8 cellular contexts compared by ENCODE assay signal in genomic region chr17:59786536-59787319, GRCh38.
DNase-seq lines count a peak whose midpoint lies in the region; ATAC-seq and TF ChIP-seq lines count a peak whose summit lies in the region.

No MANE protein-coding gene starts in this region.

- 63% methylated on average over 8 of the region's 8 CpGs for WGBS in HUES64
- WGBS in hepatocyte (ENCODE audit: low lambda C conversion rate, missing lambda C conversion rate) = 8% methylated on average over 8 of the region's 8 CpGs

- 0 out of 2 replicates have a peak, but pooled peaks cover 3% of the 10 kb centered on the region for H3F3A ChIP-seq in SU-DHL-6 (ENCODE audit: insufficient read depth)

- H3K4me3 ChIP-seq in HUES64 (ENCODE audit: low read length) = no peak overlapping the region
- no peak overlapping the region for H3K4me3 ChIP-seq in SU-DHL-6 (ENCODE audit: insufficient read depth, low read length, poor library complexity, severe bottlenecking)
- H3K4me3 ChIP-seq in hepatocyte = no peak overlapping the region
- peak overlapping the region in 1 of 7 experiments; percentile 8 for H3K4me3 ChIP-seq in skin epidermis
- no peak overlapping the region for H3K4me3 ChIP-seq in WERI-Rb-1 (ENCODE audit: low read depth, low read length)

- H3K27me3 ChIP-seq in HUES64 (ENCODE audit: insufficient read depth, low read length) = no peaks in the 10 kb centered on the region
- H3K27me3 ChIP-seq in SU-DHL-6 (ENCODE audit: low read length) = no peaks in the 10 kb centered on the region
- no peaks in the 10 kb centered on the region for H3K27me3 ChIP-seq in hepatocyte
- no peaks in the 10 kb centered on the region for H3K27me3 ChIP-seq in WERI-Rb-1 (ENCODE audit: insufficient read depth, low read depth, severe bottlenecking)

- no peaks in the 10 kb centered on the region for H3K9me2 ChIP-seq in SU-DHL-6 (replicated peaks; ENCODE audit: insufficient read depth, low read length)
- H3K9me2 ChIP-seq in hepatocyte (replicated peaks; ENCODE audit: insufficient read depth) = no peaks in the 10 kb centered on the region

- H2AFZ ChIP-seq in SU-DHL-6 (ENCODE audit: low read depth, low read length, severe bottlenecking) (no peak overlapping the region), hepatocyte (no peak overlapping the region)

- DNase-seq in ELR (ENCODE audit: low read depth) (peak; percentile 100), amniotic epithelial cell (ENCODE audit: low read depth) (peak; percentile 100), hepatocyte (ENCODE audit: low spot score) (peak; percentile 93), WERI-Rb-1 (no peak)

- H3K9ac ChIP-seq in HUES64 (ENCODE audit: low read depth, low read length) (peak overlapping the region; percentile 47), SU-DHL-6 (ENCODE audit: low read length) (no peak overlapping the region)

- peak; percentile 89 for ATAC-seq in GM21529 (IDR thresholded peaks at IDR 0.05; ENCODE audit: unreplicated experiment)

- no peaks in the 10 kb centered on the region for H4K20me1 ChIP-seq in SU-DHL-6 (ENCODE audit: low read depth, low read length)
- H4K20me1 ChIP-seq in hepatocyte (ENCODE audit: insufficient read depth, poor library complexity, severe bottlenecking) = no peaks in the 10 kb centered on the region

- H3K27ac ChIP-seq in HUES64 (ENCODE audit: low read depth, low read length) (peak overlapping the region; percentile 87), SU-DHL-6 (ENCODE audit: low read depth, low read length) (peak overlapping the region; percentile 3; the same call in 1 of the 2 replicates), hepatocyte (peak overlapping the region; percentile 91), skin epidermis (peak overlapping the region in 20 of 21 experiments; percentile 74 to 100 (median 92)), WERI-Rb-1 (no peak overlapping the region)

- TF ChIP-seq CTCF in SU-DHL-6 (IDR thresholded peaks at IDR 0.05; ENCODE audit: insufficient read depth, low read length, poor library complexity, severe bottlenecking) (no peak), hepatocyte (IDR thresholded peaks at IDR 0.05; ENCODE audit: poor library complexity) (no peak), WERI-Rb-1 (IDR thresholded peaks at IDR 0.05; ENCODE audit: low read depth, low read length) (no peak)

- H3K9me3 ChIP-seq in HUES64 (ENCODE audit: insufficient read depth, low read depth, low read length) (no peaks in the 10 kb centered on the region), SU-DHL-6 (ENCODE audit: insufficient read depth, low read length) (no peaks in the 10 kb centered on the region), hepatocyte (ENCODE audit: low read depth) (no peaks in the 10 kb centered on the region), WERI-Rb-1 (ENCODE audit: severe bottlenecking) (no peaks in the 10 kb centered on the region)

- H3K36me3 ChIP-seq in HUES64 (ENCODE audit: insufficient read depth, low read length) (no peaks in the 10 kb centered on the region), SU-DHL-6 (ENCODE audit: low read length) (no peaks in the 10 kb centered on the region), hepatocyte (replicated peaks; ENCODE audit: insufficient read depth, low read depth) (no peaks in the 10 kb centered on the region), WERI-Rb-1 (no peaks in the 10 kb centered on the region)

- no peaks in the 10 kb centered on the region for H3K79me2 ChIP-seq in SU-DHL-6 (ENCODE audit: insufficient read depth, low read length)
- H3K79me2 ChIP-seq in hepatocyte = peaks cover 2% of the 10 kb centered on the region

- H3K4me2 ChIP-seq in SU-DHL-6 (ENCODE audit: low read depth, low read length, poor library complexity, severe bottlenecking) = peak overlapping the region; percentile 6
- peak overlapping the region; percentile 56 for H3K4me2 ChIP-seq in hepatocyte

- H3K4me1 ChIP-seq in HUES64 (ENCODE audit: insufficient read depth, low read length) (peaks cover 55% of the 10 kb centered on the region), hepatocyte (ENCODE audit: insufficient read depth) (peaks cover 47% of the 10 kb centered on the region)
